ENCODE assay signal across 1 cellular context in genomic region chr18:77069931-77070330, GRCh38.
TF ChIP-seq lines count a peak whose summit lies in the region.

No MANE protein-coding gene starts in this region.

TF ChIP-seq in WTC11, 78 proteins besides CTCF, POLR2A, EP300 and RAD21 (continued from another document):
- TF ChIP-seq ZNF232 (CRISPR knock-in tag; IDR thresholded peaks at IDR 0.05) (no peak), IRF2 (CRISPR knock-in tag; IDR thresholded peaks at IDR 0.05; ENCODE audit: borderline replicate concordance, low read depth) (no peak)
